In genomic region chr11:42657169-42657568, GRCh38 we compare ENCODE assay signal across 16 cellular contexts.
DNase-seq lines count a peak whose midpoint lies in the region.
"Had no signal": no experiment of that assay in that cellular context is flagged by ENCODE, and none has a peak within 500 bp of the region (broad histone marks: within the 10 kb centered on the region; RNA-seq: fewer than 3 reads in every experiment).

No MANE protein-coding gene starts in this region.

- H3K9me3 ChIP-seq in SJCRH30 (replicated peaks): no peaks in the 10 kb centered on the region
- H3K9me3 ChIP-seq: BLaER1 treated with 17β-estradiol and CSF1 and Interleukin-3, amounts not matched to agents 10 nM and 100 nM; HAP-1 had no signal

- no peaks in the 10 kb centered on the region for H3K27me3 ChIP-seq in SJCRH30
- H3K27me3 ChIP-seq: BLaER1 treated with 17β-estradiol and CSF1 and Interleukin-3, amounts not matched to agents 10 nM and 100 nM had no signal

- H3K27ac ChIP-seq in SJCRH30: no peak overlapping the region
- H3K27ac ChIP-seq: BLaER1 treated with 17β-estradiol and CSF1 and Interleukin-3, amounts not matched to agents 10 nM and 100 nM; GM23248 had no signal

- DNase-seq in Ammon's horn (ENCODE audit: low spot score): peak; percentile 73
- peak; percentile 99 for DNase-seq in G401 (ENCODE audit: low spot score)
- DNase-seq in cerebellar nuclear complex (lab: John Stamatoyannopoulos, UW): peak; percentile 92 to 98
- DNase-seq in superior temporal gyrus (ENCODE audit: extremely low spot score): peak; percentile 35
- DNase-seq in islet precursor cell: no peak
- no peak for DNase-seq in stimulated activated CD4-positive, alpha-beta T cell treated with anti-CD3 and anti-CD28 coated beads, Interleukin-4, amount 100 ng/mL, for 1 hour
- no peak for DNase-seq in SJCRH30
- DNase-seq: 8988T; CD8-positive, alpha-beta memory T cell; COR-L47; DMS153; DMS79; GF-D8; GM23248 had no signal

- no peaks in the 10 kb centered on the region for H3K4me1 ChIP-seq in SJCRH30
- H3K4me1 ChIP-seq: BLaER1 treated with 17β-estradiol and CSF1 and Interleukin-3, amounts not matched to agents 10 nM and 100 nM; HAP-1 had no signal

- in situ Hi-C loops in G401 (cut with HindIII; ENCODE audit: low sequenced_read_pairs): no loop called here

- H3K4me3 ChIP-seq in SJCRH30: no peak overlapping the region
- H3K4me3 ChIP-seq: BLaER1 treated with 17β-estradiol and CSF1 and Interleukin-3, amounts not matched to agents 10 nM and 100 nM; GM23248; HAP-1 had no signal

- H3K36me3 ChIP-seq in SJCRH30: no peaks in the 10 kb centered on the region
- H3K36me3 ChIP-seq: BLaER1 treated with 17β-estradiol and CSF1 and Interleukin-3, amounts not matched to agents 10 nM and 100 nM; HAP-1 had no signal

Comparison
In these comparisons a context has a peak if more than half of its experiments do, and no peak if none do; other contexts are left out.
1. DNase-seq: peak in Ammon's horn (single experiment), G401 (single experiment), cerebellar nuclear complex (2 of 2) and superior temporal gyrus (single experiment); none in islet precursor cell (single experiment), stimulated activated CD4-positive, alpha-beta T cell treated with anti-CD3 and anti-CD28 coated beads, Interleukin-4, amount 100 ng/mL, for 1 hour (single experiment) and SJCRH30 (0 of 2).